11 cellular contexts compared by ENCODE assay signal in the genomic region with DNA sequence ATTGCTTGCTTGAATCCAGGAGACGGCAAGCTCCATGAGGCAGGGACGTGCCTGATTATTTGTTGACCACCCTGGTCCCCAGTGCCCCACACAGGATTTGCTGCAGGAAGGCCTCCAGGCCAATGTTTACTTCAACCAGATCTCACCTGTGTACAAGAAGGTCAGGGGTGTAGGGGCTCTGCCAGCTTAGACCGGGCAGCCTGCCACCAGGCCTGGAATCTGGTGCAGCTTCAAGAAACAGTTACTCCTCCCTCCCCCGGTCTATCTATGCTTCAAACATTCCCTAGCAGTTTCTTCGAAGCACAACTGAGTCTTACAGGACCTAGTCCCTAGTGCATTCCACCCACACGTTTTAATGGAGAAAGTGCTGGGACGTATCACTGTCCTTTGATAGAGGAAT. TPM values are rescaled to one million over a fixed set of nuclear protein-coding genes. Genes with fewer than 3 reads are reported as not detected.
DNase-seq lines count a peak whose midpoint lies in the region; ATAC-seq and TF ChIP-seq lines count a peak whose summit lies in the region.
"Had no signal": no experiment of that assay in that cellular context is flagged by ENCODE, and none has a peak within 500 bp of the region (broad histone marks: within the 10 kb centered on the region; RNA-seq: fewer than 3 reads in every experiment).

No MANE protein-coding gene starts in this region.

- H3K36me3 Mint-ChIP-seq in activated CD8-positive, alpha-beta T cell treated with anti-CD3 and anti-CD28 coated beads for 36 hours (ENCODE audit: low read depth), result peaks cover 3% of the 10 kb centered on the region
- H3K36me3 Mint-ChIP-seq: natural killer cell had no signal

- POLR2A ChIA-PET in PC-9 (lab: Charles Lee; ENCODE audit: unreplicated experiment), result interaction anchor here (0.7 kb wide), 1 partner anchor 64 kb away, joined by 15 read pairs; no protein-coding TSS in a partner anchor
- POLR2A ChIA-PET in activated CD8-positive, alpha-beta T cell treated with anti-CD3 and anti-CD28 coated beads for 36 hours (lab: Charles Lee), result interaction anchor here (1.0 kb wide), 1 partner anchor 25 kb away, joined by 3 read pairs; no protein-coding TSS in a partner anchor

- ATAC-seq in lower lobe of right lung (no peak), thoracic aorta (ENCODE audit: insufficient number of reproducible peaks, low FRiP score, low read depth) (no peak), GM21786 (IDR thresholded peaks at IDR 0.05; ENCODE audit: unreplicated experiment) (no peak), GM19324 (IDR thresholded peaks at IDR 0.05; ENCODE audit: low FRiP score, unreplicated experiment) (no peak)
- ATAC-seq in activated CD8-positive, alpha-beta T cell treated with anti-CD3 and anti-CD28 coated beads for 36 hours, result no peak
- ATAC-seq: natural killer cell had no signal

- no peaks in the 10 kb centered on the region for H3K9me3 Mint-ChIP-seq in activated CD8-positive, alpha-beta T cell treated with anti-CD3 and anti-CD28 coated beads for 36 hours
- H3K9me3 Mint-ChIP-seq: natural killer cell had no signal

- BruUV-seq in PC-9 (replicated peaks; lab: Mats Ljungman, UMichigan), result no TSS peak

- no peak overlapping the region for H3K27ac Mint-ChIP-seq in activated CD8-positive, alpha-beta T cell treated with anti-CD3 and anti-CD28 coated beads for 36 hours
- H3K27ac Mint-ChIP-seq: natural killer cell had no signal

- no peak overlapping the region for H2AFZ ChIP-seq in PC-9

- no peaks in the 10 kb centered on the region for H3K9me3 ChIP-seq in PC-9 (ENCODE audit: insufficient read depth, low read depth)
- H3K9me3 ChIP-seq in effector memory CD4-positive, alpha-beta T cell (ENCODE audit: control insufficient read depth, low read length), result no peaks in the 10 kb centered on the region
- H3K9me3 ChIP-seq in lower lobe of right lung, result no peaks in the 10 kb centered on the region
- H3K9me3 ChIP-seq in thoracic aorta, result no peaks in the 10 kb centered on the region
- no peaks in the 10 kb centered on the region for H3K9me3 ChIP-seq in prostate gland
- H3K9me3 ChIP-seq: Peyer's patch had no signal

- H3K27ac ChIP-seq in PC-9, result peak overlapping the region; percentile 83
- H3K27ac ChIP-seq in effector memory CD4-positive, alpha-beta T cell (ENCODE audit: insufficient read depth, low read length, poor library complexity, severe bottlenecking), result peak overlapping the region; percentile 35
- H3K27ac ChIP-seq in lower lobe of right lung, result peak overlapping the region; percentile 48
- peak overlapping the region; percentile 31 to 43 for H3K27ac ChIP-seq in thoracic aorta
- H3K27ac ChIP-seq in prostate gland, result no peak overlapping the region
- H3K27ac ChIP-seq: Peyer's patch had no signal

- H3K79me2 ChIP-seq in PC-9 (ENCODE audit: low read depth), result peaks cover 72% of the 10 kb centered on the region

- intact Hi-C loops in PC-9 (cut with micrococcal nuclease; ENCODE audit: unreplicated experiment), result loop anchor here (2.0 kb wide), 1 partner anchor 32 kb away; no protein-coding TSS in a partner anchor
- intact Hi-C loops in lower lobe of right lung (cut with DNase I), result no loop called here
- intact Hi-C loops in activated CD8-positive, alpha-beta T cell treated with anti-CD3 and anti-CD28 coated beads for 36 hours (cut with micrococcal nuclease), result no loop called here
- intact Hi-C loops in prostate gland (cut with DNase I), result no loop called here

- DNase-seq in PC-9 (no peak), lower lobe of right lung (no peak), thoracic aorta (ENCODE audit: low spot score) (no peak), prostate gland (ENCODE audit: low spot score) (no peak)
- DNase-seq in effector memory CD4-positive, alpha-beta T cell, result no peak
- DNase-seq in activated CD8-positive, alpha-beta T cell treated with anti-CD3 and anti-CD28 coated beads for 36 hours, result no peak
- DNase-seq: natural killer cell; Peyer's patch; stimulated activated CD4-positive, alpha-beta T cell treated with anti-CD3 and anti-CD28 coated beads, Interleukin-1b, Interleukin-23, amount 100 ng/mL, for 48 hours had no signal

- H3K36me3 ChIP-seq in PC-9 (ENCODE audit: low read depth), result 0 out of 2 replicates have a peak, but pooled peaks cover 3% of the 10 kb centered on the region
- H3K36me3 ChIP-seq in effector memory CD4-positive, alpha-beta T cell (ENCODE audit: control insufficient read depth, insufficient read depth, low read length), result peaks cover 7% of the 10 kb centered on the region
- H3K36me3 ChIP-seq in lower lobe of right lung, result peaks cover 11% of the 10 kb centered on the region
- H3K36me3 ChIP-seq in thoracic aorta, result no peaks in the 10 kb centered on the region
- no peaks in the 10 kb centered on the region for H3K36me3 ChIP-seq in prostate gland
- H3K36me3 ChIP-seq: Peyer's patch had no signal

- H3K4me3 ChIP-seq in PC-9, result no peak overlapping the region
- H3K4me3 ChIP-seq in effector memory CD4-positive, alpha-beta T cell (ENCODE audit: insufficient read depth, low read depth, low read length, poor library complexity, severe bottlenecking), result no peak overlapping the region
- H3K4me3 ChIP-seq in lower lobe of right lung, result no peak overlapping the region
- no peak overlapping the region for H3K4me3 ChIP-seq in thoracic aorta
- no peak overlapping the region for H3K4me3 ChIP-seq in prostate gland
- H3K4me3 ChIP-seq: Peyer's patch had no signal

- peak overlapping the region; percentile 81 for H3K4me2 ChIP-seq in PC-9

- 31% methylated on average over 7 of the region's 7 CpGs for WGBS in prostate gland

- no peaks in the 10 kb centered on the region for H3K27me3 Mint-ChIP-seq in activated CD8-positive, alpha-beta T cell treated with anti-CD3 and anti-CD28 coated beads for 36 hours

- CTCF ChIA-PET in PC-9 (lab: Charles Lee), result no interaction called here
- CTCF ChIA-PET in activated CD8-positive, alpha-beta T cell treated with anti-CD3 and anti-CD28 coated beads for 36 hours (lab: Charles Lee), result interaction anchor here (1.0 to 3.1 kb wide), 4 partner anchors 8 to 57 kb away, joined by 3 to 14 read pairs (median 4); a partner anchor contains a TSS

- H3K4me1 ChIP-seq in PC-9 (replicated peaks; ENCODE audit: insufficient read depth), result peaks cover 68% of the 10 kb centered on the region
- peaks cover 59% of the 10 kb centered on the region for H3K4me1 ChIP-seq in effector memory CD4-positive, alpha-beta T cell (ENCODE audit: control insufficient read depth, insufficient read depth, low read length, poor library complexity, severe bottlenecking)
- peaks cover 95% of the 10 kb centered on the region for H3K4me1 ChIP-seq in lower lobe of right lung
- H3K4me1 ChIP-seq in thoracic aorta (ENCODE audit: control insufficient read depth in 1 of 2, low read depth in 2 of 2), result peaks cover 36 to 80% of the 10 kb centered on the region in 2 donors
- peaks cover 2% of the 10 kb centered on the region for H3K4me1 ChIP-seq in prostate gland (replicated peaks)

- no peak for TF ChIP-seq POLR2A in prostate gland (IDR thresholded peaks at IDR 0.05)

- TF ChIP-seq CTCF in PC-9 (conservative IDR thresholded peaks at IDR 0.05) (no peak), lower lobe of right lung (IDR thresholded peaks at IDR 0.05) (no peak), thoracic aorta (IDR thresholded peaks at IDR 0.05) (no peak), prostate gland (IDR thresholded peaks at IDR 0.05) (no peak)
- no peak for TF ChIP-seq CTCF in activated CD8-positive, alpha-beta T cell treated with anti-CD3 and anti-CD28 coated beads for 36 hours (IDR thresholded peaks at IDR 0.05)

- H3K4me3 Mint-ChIP-seq in activated CD8-positive, alpha-beta T cell treated with anti-CD3 and anti-CD28 coated beads for 36 hours, result no peak overlapping the region
- H3K4me3 Mint-ChIP-seq: natural killer cell had no signal

- H3K27me3 ChIP-seq in PC-9 (ENCODE audit: insufficient read depth, low read depth), result no peaks in the 10 kb centered on the region
- no peaks in the 10 kb centered on the region for H3K27me3 ChIP-seq in effector memory CD4-positive, alpha-beta T cell (replicated peaks; ENCODE audit: control insufficient read depth, insufficient read depth, low read length, poor library complexity, severe bottlenecking)
- no peaks in the 10 kb centered on the region for H3K27me3 ChIP-seq in lower lobe of right lung (ENCODE audit: low read depth)
- H3K27me3 ChIP-seq in thoracic aorta (replicated peaks; ENCODE audit: insufficient read depth), result no peaks in the 10 kb centered on the region
- no peaks in the 10 kb centered on the region for H3K27me3 ChIP-seq in prostate gland (replicated peaks; ENCODE audit: insufficient read depth)
- H3K27me3 ChIP-seq: Peyer's patch had no signal

- H4K20me1 ChIP-seq in PC-9 (ENCODE audit: insufficient read depth), result no peaks in the 10 kb centered on the region

- H3K4me1 Mint-ChIP-seq in activated CD8-positive, alpha-beta T cell treated with anti-CD3 and anti-CD28 coated beads for 36 hours (ENCODE audit: low read depth), result peaks cover 32% of the 10 kb centered on the region

- peaks cover 43% of the 10 kb centered on the region for H3F3A ChIP-seq in PC-9 (ENCODE audit: insufficient read depth, low read depth)

- no peaks in the 10 kb centered on the region for H3K9me2 ChIP-seq in PC-9 (ENCODE audit: insufficient read depth)

RNA-seq across cellular contexts. Expression of a gene that starts 8.1 kb away (rescaled TPM):
- 31.6 and 39.3 TPM in 2 replicates for total RNA-seq in PC-9 (2021)
- total RNA-seq in lower lobe of right lung, result 106 TPM
- total RNA-seq in thoracic aorta, result 10 to 100 TPM; 47.2 to 82.4 TPM
- total RNA-seq in activated CD8-positive, alpha-beta T cell treated with anti-CD3 and anti-CD28 coated beads for 36 hours, result 1 to 10 TPM; 2.0 to 2.4 TPM
- 10 to 100 TPM; 13.3 to 71.6 TPM for total RNA-seq in prostate gland

Comparison
In these comparisons a context has a peak if more than half of its experiments do, and no peak if none do; other contexts are left out.
1. H3K27ac ChIP-seq: peak in PC-9 (single experiment), effector memory CD4-positive, alpha-beta T cell (single experiment), lower lobe of right lung (single experiment) and thoracic aorta (2 of 2); none in prostate gland (0 of 2).